16 cellular contexts compared by ENCODE assay signal in the genomic region with DNA sequence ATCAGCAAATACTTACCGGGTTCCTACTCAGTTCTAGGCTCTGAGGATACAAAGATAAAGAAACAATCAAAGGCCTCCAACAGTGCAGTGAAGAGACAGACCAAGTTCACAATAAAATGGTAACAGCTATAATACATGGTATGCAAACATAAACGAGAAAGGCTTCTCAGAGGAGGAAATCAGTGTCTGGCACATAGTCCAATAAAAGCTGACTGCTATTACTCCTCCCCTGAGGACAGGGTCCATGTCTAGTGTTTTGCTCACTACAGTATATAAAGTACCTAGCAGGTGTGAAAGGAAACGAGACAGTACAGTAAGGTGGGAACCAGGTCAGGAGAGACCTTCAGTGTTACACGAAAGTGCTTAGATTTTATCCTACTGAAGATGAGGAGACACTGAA. TPM values are rescaled to one million over a fixed set of nuclear protein-coding genes. Genes with fewer than 3 reads are reported as not detected.
DNase-seq lines count a peak whose midpoint lies in the region; ATAC-seq and TF ChIP-seq lines count a peak whose summit lies in the region.
"Had no signal": no experiment of that assay in that cellular context is flagged by ENCODE, and none has a peak within 500 bp of the region (broad histone marks: within the 10 kb centered on the region; RNA-seq: fewer than 3 reads in every experiment).

No MANE protein-coding gene starts in this region.

- no peaks in the 10 kb centered on the region; the same call in 1 of the 2 replicates for H3F3A ChIP-seq in Loucy (ENCODE audit: low read depth)
- H3F3A ChIP-seq in neural progenitor cell (ENCODE audit: low read depth): peaks cover 8% of the 10 kb centered on the region
- H3F3A ChIP-seq in PC-9 (ENCODE audit: insufficient read depth, low read depth): peaks cover 17% of the 10 kb centered on the region

- H3K4me1 Mint-ChIP-seq in neural progenitor cell: peaks cover 10% of the 10 kb centered on the region

- no peak for DNase-seq in DND-41
- DNase-seq in hepatocyte (ENCODE audit: low spot score): peak; percentile 35
- DNase-seq in neural progenitor cell (ENCODE audit: low spot score): no peak
- DNase-seq in PC-9: no peak
- no peak for DNase-seq in BE2C
- no peak for DNase-seq in AG08395 (ENCODE audit: low spot score)
- DNase-seq: 8988T; Caco-2; CD4-positive, alpha-beta T cell; GF-D8; KG1 had no signal

- no peaks in the 10 kb centered on the region for H3K27me3 Mint-ChIP-seq in neural progenitor cell (ENCODE audit: insufficient read depth, low read depth)
- H3K27me3 Mint-ChIP-seq: B cell; CD4-positive, alpha-beta T cell had no signal

- no peak overlapping the region for H3K27ac Mint-ChIP-seq in neural progenitor cell
- H3K27ac Mint-ChIP-seq: B cell; CD4-positive, alpha-beta T cell had no signal

- H3K36me3 Mint-ChIP-seq in neural progenitor cell: peaks cover 11% of the 10 kb centered on the region

- no peak overlapping the region for H3K4me3 Mint-ChIP-seq in neural progenitor cell
- H3K4me3 Mint-ChIP-seq: B cell; CD4-positive, alpha-beta T cell had no signal

- H3K4me2 ChIP-seq in DND-41 (ENCODE audit: insufficient read depth, low read length) (peak overlapping the region; percentile 10), Loucy (ENCODE audit: low read depth, low read length, poor library complexity, severe bottlenecking) (peak overlapping the region; percentile 79), hepatocyte (peak overlapping the region; percentile 35), neural progenitor cell (no peak overlapping the region), PC-9 (no peak overlapping the region)

- H3K9me2 ChIP-seq in Loucy (replicated peaks; ENCODE audit: low read depth, low read length): no peaks in the 10 kb centered on the region
- H3K9me2 ChIP-seq in hepatocyte (replicated peaks; ENCODE audit: insufficient read depth): no peaks in the 10 kb centered on the region
- no peaks in the 10 kb centered on the region for H3K9me2 ChIP-seq in PC-9 (ENCODE audit: insufficient read depth)

- no TSS peak for BruUV-seq in PC-9 (replicated peaks; lab: Mats Ljungman, UMichigan)

- H3K27me3 ChIP-seq in DND-41 (ENCODE audit: insufficient read depth, low read length, poor library complexity) (no peaks in the 10 kb centered on the region), Loucy (ENCODE audit: insufficient read depth, low read length, poor library complexity, severe bottlenecking) (no peaks in the 10 kb centered on the region), hepatocyte (no peaks in the 10 kb centered on the region), neural progenitor cell (no peaks in the 10 kb centered on the region), PC-9 (ENCODE audit: insufficient read depth, low read depth) (no peaks in the 10 kb centered on the region), BE2C (no peaks in the 10 kb centered on the region)

- no peak for ATAC-seq in DND-41 (ENCODE audit: insufficient read depth, low read depth)
- ATAC-seq in GM19351 (IDR thresholded peaks at IDR 0.05; ENCODE audit: unreplicated experiment): no peak

- no peaks in the 10 kb centered on the region for H3K9me3 Mint-ChIP-seq in neural progenitor cell
- H3K9me3 Mint-ChIP-seq: CD4-positive, alpha-beta T cell had no signal

- TF ChIP-seq CTCF in DND-41 (IDR thresholded peaks at IDR 0.05; ENCODE audit: borderline replicate concordance, extremely low read depth, low read length, poor library complexity, severe bottlenecking) (no peak), Loucy (conservative IDR thresholded peaks at IDR 0.05; ENCODE audit: low read length) (no peak), hepatocyte (IDR thresholded peaks at IDR 0.05; ENCODE audit: poor library complexity) (no peak), neural progenitor cell (IDR thresholded peaks at IDR 0.05) (no peak), PC-9 (conservative IDR thresholded peaks at IDR 0.05) (no peak), BE2C (IDR thresholded peaks at IDR 0.05; ENCODE audit: low read depth, low read length) (no peak)

- H2AFZ ChIP-seq in DND-41 (ENCODE audit: low read depth, low read length) (no peak overlapping the region), Loucy (ENCODE audit: low read length) (no peak overlapping the region), hepatocyte (no peak overlapping the region), neural progenitor cell (replicated peaks) (no peak overlapping the region), PC-9 (no peak overlapping the region)

- no peak overlapping the region for H3K27ac ChIP-seq in DND-41 (ENCODE audit: low read length)
- H3K27ac ChIP-seq in hepatocyte: peak overlapping the region; percentile 50
- no peak overlapping the region for H3K27ac ChIP-seq in neural progenitor cell
- no peak overlapping the region for H3K27ac ChIP-seq in PC-9
- H3K27ac ChIP-seq: C4-2B had no signal

- H3K79me2 ChIP-seq in DND-41 (ENCODE audit: insufficient read depth, low read length) (peaks cover 63% of the 10 kb centered on the region), Loucy (ENCODE audit: insufficient read depth, low read length) (peaks cover 59% of the 10 kb centered on the region), hepatocyte (peaks cover 29% of the 10 kb centered on the region), neural progenitor cell (ENCODE audit: low read depth) (peaks cover 49% of the 10 kb centered on the region), PC-9 (ENCODE audit: low read depth) (peaks cover 34% of the 10 kb centered on the region)

- H3K36me3 ChIP-seq in DND-41 (ENCODE audit: insufficient read depth, low read length): peaks cover 71% of the 10 kb centered on the region
- H3K36me3 ChIP-seq in Loucy (ENCODE audit: insufficient read depth, low read length): peaks cover 16% of the 10 kb centered on the region; the same call in 1 of the 2 replicates
- H3K36me3 ChIP-seq in hepatocyte (replicated peaks; ENCODE audit: insufficient read depth, low read depth): no peaks in the 10 kb centered on the region
- H3K36me3 ChIP-seq in neural progenitor cell: peaks cover 16% of the 10 kb centered on the region
- H3K36me3 ChIP-seq in PC-9 (ENCODE audit: low read depth): peaks cover 30% of the 10 kb centered on the region
- H3K36me3 ChIP-seq in BE2C: peaks cover 51% of the 10 kb centered on the region

- H3K4me1 ChIP-seq in DND-41 (ENCODE audit: insufficient read depth, low read length) (peaks cover 36% of the 10 kb centered on the region), Loucy (ENCODE audit: insufficient read depth, low read length, poor library complexity, severe bottlenecking) (peaks cover 31% of the 10 kb centered on the region), hepatocyte (ENCODE audit: insufficient read depth) (peaks cover 14% of the 10 kb centered on the region), neural progenitor cell (peaks cover 7% of the 10 kb centered on the region), PC-9 (replicated peaks; ENCODE audit: insufficient read depth) (peaks cover 8% of the 10 kb centered on the region), BE2C (no peaks in the 10 kb centered on the region)

- POLR2A ChIA-PET in PC-9 (lab: Charles Lee; ENCODE audit: unreplicated experiment): no interaction called here

- H3K9ac ChIP-seq in DND-41 (ENCODE audit: low read depth, low read length): no peak overlapping the region
- H3K9ac ChIP-seq in Loucy (ENCODE audit: low read depth, low read length, poor library complexity, severe bottlenecking): no peak overlapping the region
- H3K9ac ChIP-seq in neural progenitor cell: peak overlapping the region; percentile 16

- intact Hi-C loops in PC-9 (cut with micrococcal nuclease; ENCODE audit: unreplicated experiment): no loop called here

- CTCF ChIA-PET in PC-9 (lab: Charles Lee): no interaction called here

- H4K20me1 ChIP-seq in DND-41 (ENCODE audit: insufficient read depth, low read length) (no peaks in the 10 kb centered on the region), Loucy (ENCODE audit: insufficient read depth, low read length, poor library complexity, severe bottlenecking) (no peaks in the 10 kb centered on the region), hepatocyte (ENCODE audit: insufficient read depth, poor library complexity, severe bottlenecking) (no peaks in the 10 kb centered on the region), neural progenitor cell (ENCODE audit: low read depth) (no peaks in the 10 kb centered on the region), PC-9 (ENCODE audit: insufficient read depth) (no peaks in the 10 kb centered on the region; the same call in 1 of the 2 replicates)

- H3K4me3 ChIP-seq in DND-41 (ENCODE audit: low read depth in 1 of 2, low read length in 2 of 2): no peak overlapping the region
- peak overlapping the region; percentile 39 for H3K4me3 ChIP-seq in Loucy (ENCODE audit: low read length, poor library complexity, severe bottlenecking)
- no peak overlapping the region for H3K4me3 ChIP-seq in hepatocyte
- no peak overlapping the region for H3K4me3 ChIP-seq in neural progenitor cell
- no peak overlapping the region for H3K4me3 ChIP-seq in PC-9
- H3K4me3 ChIP-seq in BE2C (ENCODE audit: low read depth, low read length): no peak overlapping the region
- H3K4me3 ChIP-seq: HAP-1 had no signal

- 73% methylated on average over 4 of the region's 4 CpGs for WGBS in hepatocyte (ENCODE audit: low lambda C conversion rate, missing lambda C conversion rate)

- H3K9me3 ChIP-seq in DND-41 (ENCODE audit: insufficient read depth, low read length, severe bottlenecking): no peaks in the 10 kb centered on the region
- no peaks in the 10 kb centered on the region for H3K9me3 ChIP-seq in Loucy (ENCODE audit: insufficient read depth, low read depth, low read length)
- no peaks in the 10 kb centered on the region for H3K9me3 ChIP-seq in hepatocyte (ENCODE audit: low read depth)
- H3K9me3 ChIP-seq in neural progenitor cell (ENCODE audit: low read depth): no peaks in the 10 kb centered on the region
- H3K9me3 ChIP-seq in PC-9 (ENCODE audit: insufficient read depth, low read depth): no peaks in the 10 kb centered on the region
- no peaks in the 10 kb centered on the region for H3K9me3 ChIP-seq in BE2C
- H3K9me3 ChIP-seq: Caco-2, HAP-1 had no signal

RNA-seq across cellular contexts. Expression of a gene that starts 4.3 kb away (rescaled TPM):
- total RNA-seq in hepatocyte: 75.4 and 80.8 TPM in 2 replicates
- 54.4 and 65.7 TPM in 2 replicates for polyA plus RNA-seq in hepatocyte
- total RNA-seq in neural progenitor cell (ENCODE audit: low replicate concordance): 90.4 and 107 TPM in 2 replicates
- total RNA-seq in PC-9 (2021): 101 and 106 TPM in 2 replicates
- 88.8 TPM for polyA plus RNA-seq in BE2C (2012; ENCODE audit: insufficient read depth, insufficient read length, low read depth)

RNA-seq across cellular contexts. Expression of a gene that starts 28.1 kb away (rescaled TPM):
- total RNA-seq in hepatocyte (96.4 and 99.6 TPM in 2 replicates), neural progenitor cell (ENCODE audit: low replicate concordance) (154 and 212 TPM in 2 replicates), PC-9 (2021) (165 and 187 TPM in 2 replicates)
- 51.8 and 55.0 TPM in 2 replicates for polyA plus RNA-seq in hepatocyte
- 206 TPM for polyA plus RNA-seq in BE2C (2012; ENCODE audit: insufficient read depth, insufficient read length, low read depth)

Comparison
In these comparisons a context has a peak if more than half of its experiments do, and no peak if none do; other contexts are left out.
1. H3K4me2 ChIP-seq: peak in DND-41 (single experiment), Loucy (single experiment) and hepatocyte (single experiment); none in neural progenitor cell (single experiment) and PC-9 (single experiment).